27 cellular contexts compared by ENCODE assay signal in genomic region chr5:1873242-1873959, GRCh38. TPM values are rescaled to one million over a fixed set of nuclear protein-coding genes. Genes with fewer than 3 reads are reported as not detected.
"Had no signal": no experiment of that assay in that cellular context is flagged by ENCODE, and none has a peak within 500 bp of the region (broad histone marks: within the 10 kb centered on the region; RNA-seq: fewer than 3 reads in every experiment).

No MANE protein-coding gene starts in this region.

- H3K36me3 ChIP-seq: adrenal gland, ascending aorta, colonic mucosa, lower lobe of right lung, sigmoid colon, thoracic aorta, WERI-Rb-1 had no signal

- H3K4me3 Mint-ChIP-seq: activated naive CD8-positive, alpha-beta T cell; effector memory CD8-positive, alpha-beta T cell; neural crest cell; stimulated activated naive B cell treated with anti-CD40 and anti-IgM and Interleukin-4, amounts not matched to agents 10 μg/mL and 1 μg/mL and 100 μg/mL, for 72 hours had no signal

- H3K4me3 ChIP-seq: adrenal gland, ascending aorta, colonic mucosa, dorsolateral prefrontal cortex, lower lobe of right lung, sigmoid colon, thoracic aorta had no signal

- ATAC-seq: effector memory CD8-positive, alpha-beta T cell; esophagus mucosa; lower lobe of right lung; naive thymus-derived CD4-positive, alpha-beta T cell; stimulated activated naive B cell treated with anti-CD40 and anti-IgM and Interleukin-4, amounts not matched to agents 10 μg/mL and 1 μg/mL and 100 μg/mL, for 72 hours had no signal

- H3K27ac ChIP-seq: adrenal gland, ascending aorta, colonic mucosa, dorsolateral prefrontal cortex, lower lobe of right lung, sigmoid colon, thoracic aorta, WERI-Rb-1 had no signal

- H3K9me3 Mint-ChIP-seq: effector memory CD8-positive, alpha-beta T cell; naive thymus-derived CD4-positive, alpha-beta T cell; neural crest cell; stimulated activated naive B cell treated with anti-CD40 and anti-IgM and Interleukin-4, amounts not matched to agents 10 μg/mL and 1 μg/mL and 100 μg/mL, for 72 hours had no signal

- H3K9me3 ChIP-seq: adrenal gland, ascending aorta, colonic mucosa, lower lobe of right lung, sigmoid colon, thoracic aorta had no signal

- H3K36me3 Mint-ChIP-seq: activated naive CD8-positive, alpha-beta T cell; stimulated activated naive B cell treated with anti-CD40 and anti-IgM and Interleukin-4, amounts not matched to agents 10 μg/mL and 1 μg/mL and 100 μg/mL, for 72 hours had no signal

- H3K27ac Mint-ChIP-seq: activated naive CD8-positive, alpha-beta T cell; effector memory CD8-positive, alpha-beta T cell; naive thymus-derived CD4-positive, alpha-beta T cell; progenitor cell of endocrine pancreas had no signal

- DNase-seq: activated CD4-positive, alpha-beta T cell treated with anti-CD3 and anti-CD28 coated beads for 1 hour; activated gamma-delta T cell treated with Interleukin-2 at 50 U/mL for 16 hours; activated T-cell treated with anti-CD3 and anti-CD28 coated beads, Interleukin-2, amount 50 U/mL, for 1 hour; adrenal gland; colonic mucosa; dorsolateral prefrontal cortex; effector memory CD8-positive, alpha-beta T cell; foreskin melanocyte; hippocampal formation; lower lobe of right lung; mesendoderm; naive thymus-derived CD4-positive, alpha-beta T cell; sigmoid colon; stimulated activated CD4-positive, alpha-beta T cell treated with anti-CD3 and anti-CD28 coated beads, Interleukin-2, amount 100 ng/mL, for 48 hours; stimulated activated CD8-positive, alpha-beta memory T cell treated with anti-CD3 and anti-CD28 coated beads, Interleukin-4, amount 100 ng/mL, for 48 hours; stimulated activated naive B cell treated with anti-CD40 and anti-IgM and Interleukin-4, amounts not matched to agents 10 μg/mL and 1 μg/mL and 100 μg/mL, for 72 hours; T-helper 1 cell; WERI-Rb-1 had no signal

- H3K4me1 ChIP-seq: ascending aorta, colonic mucosa had no signal

RNA-seq across cellular contexts. Expression of gene IRX4, which starts 9.3 kb away (rescaled TPM):
- total RNA-seq: adrenal gland; ascending aorta; colonic mucosa; dorsolateral prefrontal cortex; endothelial cell of umbilical vein; lower lobe of right lung; naive thymus-derived CD4-positive, alpha-beta T cell; osteocyte; sigmoid colon; thoracic aorta; ureter had no signal
